Comparison of ENCODE assay signal across 8 cellular contexts in the genomic region with DNA sequence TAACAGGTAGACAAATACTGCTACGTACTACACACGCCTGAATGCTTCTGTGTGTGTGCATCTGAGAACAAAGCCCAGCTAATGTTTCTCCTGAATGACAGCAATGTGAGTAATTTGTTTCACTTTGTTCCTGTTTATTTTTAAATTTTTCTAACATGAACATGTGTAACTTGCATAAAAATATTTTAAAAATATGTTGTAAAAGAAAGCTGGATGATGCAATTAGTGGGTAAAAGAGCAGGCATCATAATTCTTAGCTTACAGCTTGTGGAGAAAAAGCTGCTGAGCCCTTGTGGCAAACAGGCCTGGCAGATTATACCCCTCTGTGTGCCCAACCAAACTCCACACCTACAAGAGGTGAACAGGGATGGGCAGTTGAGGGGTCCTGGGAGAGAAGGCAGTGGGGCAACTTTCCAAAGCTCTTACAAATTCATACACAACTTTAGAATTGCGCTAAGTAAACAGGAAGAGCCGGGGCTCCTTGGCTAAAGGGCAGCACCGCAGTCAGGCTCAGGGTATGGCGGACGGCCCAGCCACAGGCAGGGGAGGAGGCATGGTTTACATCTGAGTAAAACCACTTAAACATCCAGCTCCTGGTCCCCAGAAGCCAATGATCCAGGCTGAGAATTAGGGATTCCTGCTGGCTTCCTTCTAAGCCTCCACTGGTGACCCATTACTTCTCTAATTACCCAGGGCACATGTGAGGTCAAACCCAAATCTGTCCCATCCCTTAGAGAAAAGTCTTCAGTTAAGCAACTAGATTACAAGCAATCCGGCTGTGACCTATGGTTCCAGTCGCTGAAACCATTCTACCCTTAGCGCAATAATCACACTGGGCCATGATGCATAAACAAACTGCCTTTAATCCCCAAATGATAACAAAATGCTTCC. TPM values are rescaled to one million over a fixed set of nuclear protein-coding genes. Genes with fewer than 3 reads are reported as not detected.
DNase-seq lines count a peak whose midpoint lies in the region; ATAC-seq, FAIRE-seq and TF ChIP-seq lines count a peak whose summit lies in the region.

No MANE protein-coding gene starts in this region.

- H3K9ac ChIP-seq in colonic mucosa (ENCODE audit: low read depth in 2 of 2, low read length in 2 of 2), result no peak overlapping the region

- 82% methylated on average over 10 of the region's 10 CpGs for WGBS in thymus

- TF ChIP-seq POLR2A in H54 (IDR thresholded peaks at IDR 0.05; ENCODE audit: low read depth, low read length), result no peak

- no peak for ATAC-seq in HG03439 (IDR thresholded peaks at IDR 0.05; ENCODE audit: unreplicated experiment)

- H3K9me3 ChIP-seq in colonic mucosa (no peaks in the 10 kb centered on the region), thymus (ENCODE audit: control insufficient read depth) (no peaks in the 10 kb centered on the region)

- H3K36me3 ChIP-seq in colonic mucosa (no peaks in the 10 kb centered on the region), thymus (ENCODE audit: control insufficient read depth, insufficient read depth) (no peaks in the 10 kb centered on the region)

- H3K4me1 ChIP-seq in colonic mucosa (no peaks in the 10 kb centered on the region), thymus (ENCODE audit: control insufficient read depth, insufficient read depth, low read length) (no peaks in the 10 kb centered on the region)

- no peak for TF ChIP-seq CTCF in colonic mucosa (IDR thresholded peaks at IDR 0.05)

- intact Hi-C loops in colonic mucosa (cut with DNase I), result no loop called here

- peak; percentile 86 for DNase-seq in M059J (ENCODE audit: low read depth)
- peak; percentile 38 for DNase-seq in colonic mucosa
- DNase-seq in left kidney (ENCODE audit: low read depth, low spot score), result peak; percentile 30
- no peak for DNase-seq in SW480 (ENCODE audit: low spot score)
- no peak for DNase-seq in GM19238 (ENCODE audit: insufficient read length, low spot score)
- no peak for DNase-seq in H54 (ENCODE audit: insufficient read length, low spot score)

- H3K4me3 ChIP-seq in colonic mucosa, result no peak overlapping the region
- H3K4me3 ChIP-seq in thymus (ENCODE audit: low read length), result no peak overlapping the region

- H3K27ac ChIP-seq in colonic mucosa (peak overlapping the region; percentile 50), thymus (ENCODE audit: low read depth) (peak overlapping the region; percentile 25)

- no peaks in the 10 kb centered on the region for H3K27me3 ChIP-seq in colonic mucosa
- H3K27me3 ChIP-seq in thymus (ENCODE audit: control insufficient read depth, insufficient read depth), result no peaks in the 10 kb centered on the region

- no peak for FAIRE-seq in H54 (lab: Jason Lieb, UNC)

RNA-seq across cellular contexts. Expression of a gene that starts 14.0 kb away (rescaled TPM):
- total RNA-seq in M059J (2014; rRNA removed; shearing (Covaris generic)), result 94.5 and 115 TPM in 2 replicates
- total RNA-seq in colonic mucosa, result 10 to 100 TPM in 1 of 2 donors, 1 to 10 TPM in 1; 9.5 to 20.0 TPM
- polyA plus RNA-seq in thymus, result 3.1 TPM

Comparison
In these comparisons a context has a peak if more than half of its experiments do, and no peak if none do; other contexts are left out.
1. DNase-seq: peak in M059J (single experiment), colonic mucosa (single experiment) and left kidney (single experiment); none in SW480 (single experiment), GM19238 (single experiment) and H54 (single experiment).